Comparison of ENCODE assay signal across 1 cellular context in the genomic region with DNA sequence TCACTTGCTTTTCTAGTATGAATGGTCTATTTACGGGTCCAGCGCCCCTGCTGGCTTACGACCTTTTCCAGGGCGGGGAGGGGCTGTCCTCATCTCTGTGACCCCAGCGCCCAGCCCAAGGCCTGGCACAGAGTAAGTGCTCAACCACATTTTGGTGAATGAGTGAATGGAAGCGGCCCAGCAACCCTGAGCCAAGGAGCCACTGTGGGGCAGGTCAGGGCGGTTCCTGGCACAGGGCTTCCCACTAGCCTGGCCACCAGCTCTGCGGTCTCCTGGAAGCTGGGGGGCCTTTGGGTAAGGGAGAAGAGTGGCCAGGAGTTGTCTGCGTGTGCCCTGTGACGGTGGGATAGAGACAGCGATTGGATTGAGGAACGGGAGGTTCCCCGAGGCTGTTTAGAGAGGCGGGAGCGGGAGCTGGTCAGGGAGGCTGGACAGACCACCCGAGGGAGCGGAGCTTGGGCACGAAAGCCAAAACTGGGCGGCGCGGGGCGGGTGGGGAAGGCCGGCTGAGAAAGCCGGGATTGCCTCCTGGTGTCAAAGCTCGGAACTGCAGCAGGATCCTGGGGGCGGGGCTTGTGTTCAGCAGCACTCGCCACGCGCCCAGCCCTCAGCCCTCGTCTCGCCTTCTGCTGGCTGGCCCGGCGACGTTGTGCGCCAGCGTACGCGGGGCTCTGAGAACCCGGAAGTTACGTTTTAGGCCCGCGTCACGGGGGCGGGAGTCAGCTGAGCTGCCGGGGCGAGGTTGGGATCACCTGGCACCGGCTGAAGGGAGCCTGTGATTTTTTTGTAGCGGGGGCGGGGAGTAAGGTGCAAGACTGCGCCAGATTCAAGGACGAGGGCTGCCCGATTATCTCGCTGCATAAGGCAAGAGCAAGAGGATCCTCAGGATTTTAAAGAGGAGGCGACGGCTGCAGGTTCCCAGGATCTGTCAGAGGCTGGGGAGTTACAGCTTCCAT.
TF ChIP-seq lines count a peak whose summit lies in the region.

A gene with protein sequence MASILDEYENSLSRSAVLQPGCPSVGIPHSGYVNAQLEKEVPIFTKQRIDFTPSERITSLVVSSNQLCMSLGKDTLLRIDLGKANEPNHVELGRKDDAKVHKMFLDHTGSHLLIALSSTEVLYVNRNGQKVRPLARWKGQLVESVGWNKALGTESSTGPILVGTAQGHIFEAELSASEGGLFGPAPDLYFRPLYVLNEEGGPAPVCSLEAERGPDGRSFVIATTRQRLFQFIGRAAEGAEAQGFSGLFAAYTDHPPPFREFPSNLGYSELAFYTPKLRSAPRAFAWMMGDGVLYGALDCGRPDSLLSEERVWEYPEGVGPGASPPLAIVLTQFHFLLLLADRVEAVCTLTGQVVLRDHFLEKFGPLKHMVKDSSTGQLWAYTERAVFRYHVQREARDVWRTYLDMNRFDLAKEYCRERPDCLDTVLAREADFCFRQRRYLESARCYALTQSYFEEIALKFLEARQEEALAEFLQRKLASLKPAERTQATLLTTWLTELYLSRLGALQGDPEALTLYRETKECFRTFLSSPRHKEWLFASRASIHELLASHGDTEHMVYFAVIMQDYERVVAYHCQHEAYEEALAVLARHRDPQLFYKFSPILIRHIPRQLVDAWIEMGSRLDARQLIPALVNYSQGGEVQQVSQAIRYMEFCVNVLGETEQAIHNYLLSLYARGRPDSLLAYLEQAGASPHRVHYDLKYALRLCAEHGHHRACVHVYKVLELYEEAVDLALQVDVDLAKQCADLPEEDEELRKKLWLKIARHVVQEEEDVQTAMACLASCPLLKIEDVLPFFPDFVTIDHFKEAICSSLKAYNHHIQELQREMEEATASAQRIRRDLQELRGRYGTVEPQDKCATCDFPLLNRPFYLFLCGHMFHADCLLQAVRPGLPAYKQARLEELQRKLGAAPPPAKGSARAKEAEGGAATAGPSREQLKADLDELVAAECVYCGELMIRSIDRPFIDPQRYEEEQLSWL (plus strand): TSS at position 718 of the 956 bp plus-strand sequence. CDS start 319 bp downstream, outside the sequence.

TF ChIP-seq in K562, 482 proteins besides CTCF, POLR2A, EP300 and RAD21 (continued from another document and continues in another):
- TF ChIP-seq, protein P1, sequence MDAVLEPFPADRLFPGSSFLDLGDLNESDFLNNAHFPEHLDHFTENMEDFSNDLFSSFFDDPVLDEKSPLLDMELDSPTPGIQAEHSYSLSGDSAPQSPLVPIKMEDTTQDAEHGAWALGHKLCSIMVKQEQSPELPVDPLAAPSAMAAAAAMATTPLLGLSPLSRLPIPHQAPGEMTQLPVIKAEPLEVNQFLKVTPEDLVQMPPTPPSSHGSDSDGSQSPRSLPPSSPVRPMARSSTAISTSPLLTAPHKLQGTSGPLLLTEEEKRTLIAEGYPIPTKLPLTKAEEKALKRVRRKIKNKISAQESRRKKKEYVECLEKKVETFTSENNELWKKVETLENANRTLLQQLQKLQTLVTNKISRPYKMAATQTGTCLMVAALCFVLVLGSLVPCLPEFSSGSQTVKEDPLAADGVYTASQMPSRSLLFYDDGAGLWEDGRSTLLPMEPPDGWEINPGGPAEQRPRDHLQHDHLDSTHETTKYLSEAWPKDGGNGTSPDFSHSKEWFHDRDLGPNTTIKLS (IDR thresholded peaks at IDR 0.05; ENCODE audit: borderline replicate concordance, low read depth), result no peak; the same call in 1 of the 2 replicates
- TF ChIP-seq ZNF12 (CRISPR knock-in tag; IDR thresholded peaks at IDR 0.05), result 0 out of 2 replicates have a peak, but pooled peaks have one; percentile 32
- TF ChIP-seq, protein P2, sequence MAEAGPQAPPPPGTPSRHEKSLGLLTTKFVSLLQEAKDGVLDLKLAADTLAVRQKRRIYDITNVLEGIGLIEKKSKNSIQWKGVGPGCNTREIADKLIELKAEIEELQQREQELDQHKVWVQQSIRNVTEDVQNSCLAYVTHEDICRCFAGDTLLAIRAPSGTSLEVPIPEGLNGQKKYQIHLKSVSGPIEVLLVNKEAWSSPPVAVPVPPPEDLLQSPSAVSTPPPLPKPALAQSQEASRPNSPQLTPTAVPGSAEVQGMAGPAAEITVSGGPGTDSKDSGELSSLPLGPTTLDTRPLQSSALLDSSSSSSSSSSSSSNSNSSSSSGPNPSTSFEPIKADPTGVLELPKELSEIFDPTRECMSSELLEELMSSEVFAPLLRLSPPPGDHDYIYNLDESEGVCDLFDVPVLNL (CRISPR knock-in tag; IDR thresholded peaks at IDR 0.05; ENCODE audit: low read depth), result no peak; the same call in 1 of the 2 replicates
- TF ChIP-seq, protein P3, sequence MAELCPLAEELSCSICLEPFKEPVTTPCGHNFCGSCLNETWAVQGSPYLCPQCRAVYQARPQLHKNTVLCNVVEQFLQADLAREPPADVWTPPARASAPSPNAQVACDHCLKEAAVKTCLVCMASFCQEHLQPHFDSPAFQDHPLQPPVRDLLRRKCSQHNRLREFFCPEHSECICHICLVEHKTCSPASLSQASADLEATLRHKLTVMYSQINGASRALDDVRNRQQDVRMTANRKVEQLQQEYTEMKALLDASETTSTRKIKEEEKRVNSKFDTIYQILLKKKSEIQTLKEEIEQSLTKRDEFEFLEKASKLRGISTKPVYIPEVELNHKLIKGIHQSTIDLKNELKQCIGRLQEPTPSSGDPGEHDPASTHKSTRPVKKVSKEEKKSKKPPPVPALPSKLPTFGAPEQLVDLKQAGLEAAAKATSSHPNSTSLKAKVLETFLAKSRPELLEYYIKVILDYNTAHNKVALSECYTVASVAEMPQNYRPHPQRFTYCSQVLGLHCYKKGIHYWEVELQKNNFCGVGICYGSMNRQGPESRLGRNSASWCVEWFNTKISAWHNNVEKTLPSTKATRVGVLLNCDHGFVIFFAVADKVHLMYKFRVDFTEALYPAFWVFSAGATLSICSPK (IDR thresholded peaks at IDR 0.05; ENCODE audit: borderline replicate concordance), result no peak
- peak; percentile 84 for TF ChIP-seq RAD51 (IDR thresholded peaks at IDR 0.05; ENCODE audit: borderline replicate concordance, low read depth)
- TF ChIP-seq PML (IDR thresholded peaks at IDR 0.05; ENCODE audit: low read length), result no peak
- TF ChIP-seq SMARCC2 (IDR thresholded peaks at IDR 0.05; ENCODE audit: low read depth), result no peak
- no peak for TF ChIP-seq PRMT5 (CRISPR knock-in tag; IDR thresholded peaks at IDR 0.05)
- no peak for TF ChIP-seq RBM25 (IDR thresholded peaks at IDR 0.05; ENCODE audit: low read depth, low read length, severe bottlenecking)
- no peak for TF ChIP-seq ZNF263 (CRISPR knock-in tag; IDR thresholded peaks at IDR 0.05; ENCODE audit: borderline replicate concordance)
- TF ChIP-seq, protein P4, sequence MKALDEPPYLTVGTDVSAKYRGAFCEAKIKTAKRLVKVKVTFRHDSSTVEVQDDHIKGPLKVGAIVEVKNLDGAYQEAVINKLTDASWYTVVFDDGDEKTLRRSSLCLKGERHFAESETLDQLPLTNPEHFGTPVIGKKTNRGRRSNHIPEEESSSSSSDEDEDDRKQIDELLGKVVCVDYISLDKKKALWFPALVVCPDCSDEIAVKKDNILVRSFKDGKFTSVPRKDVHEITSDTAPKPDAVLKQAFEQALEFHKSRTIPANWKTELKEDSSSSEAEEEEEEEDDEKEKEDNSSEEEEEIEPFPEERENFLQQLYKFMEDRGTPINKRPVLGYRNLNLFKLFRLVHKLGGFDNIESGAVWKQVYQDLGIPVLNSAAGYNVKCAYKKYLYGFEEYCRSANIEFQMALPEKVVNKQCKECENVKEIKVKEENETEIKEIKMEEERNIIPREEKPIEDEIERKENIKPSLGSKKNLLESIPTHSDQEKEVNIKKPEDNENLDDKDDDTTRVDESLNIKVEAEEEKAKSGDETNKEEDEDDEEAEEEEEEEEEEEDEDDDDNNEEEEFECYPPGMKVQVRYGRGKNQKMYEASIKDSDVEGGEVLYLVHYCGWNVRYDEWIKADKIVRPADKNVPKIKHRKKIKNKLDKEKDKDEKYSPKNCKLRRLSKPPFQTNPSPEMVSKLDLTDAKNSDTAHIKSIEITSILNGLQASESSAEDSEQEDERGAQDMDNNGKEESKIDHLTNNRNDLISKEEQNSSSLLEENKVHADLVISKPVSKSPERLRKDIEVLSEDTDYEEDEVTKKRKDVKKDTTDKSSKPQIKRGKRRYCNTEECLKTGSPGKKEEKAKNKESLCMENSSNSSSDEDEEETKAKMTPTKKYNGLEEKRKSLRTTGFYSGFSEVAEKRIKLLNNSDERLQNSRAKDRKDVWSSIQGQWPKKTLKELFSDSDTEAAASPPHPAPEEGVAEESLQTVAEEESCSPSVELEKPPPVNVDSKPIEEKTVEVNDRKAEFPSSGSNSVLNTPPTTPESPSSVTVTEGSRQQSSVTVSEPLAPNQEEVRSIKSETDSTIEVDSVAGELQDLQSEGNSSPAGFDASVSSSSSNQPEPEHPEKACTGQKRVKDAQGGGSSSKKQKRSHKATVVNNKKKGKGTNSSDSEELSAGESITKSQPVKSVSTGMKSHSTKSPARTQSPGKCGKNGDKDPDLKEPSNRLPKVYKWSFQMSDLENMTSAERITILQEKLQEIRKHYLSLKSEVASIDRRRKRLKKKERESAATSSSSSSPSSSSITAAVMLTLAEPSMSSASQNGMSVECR (CRISPR knock-in tag; IDR thresholded peaks at IDR 0.05), result peak; percentile 88
- no peak for TF ChIP-seq FOXM1 (IDR thresholded peaks at IDR 0.05; ENCODE audit: low read depth)
- TF ChIP-seq FOXM1 (CRISPR knock-in tag; IDR thresholded peaks at IDR 0.05; ENCODE audit: low read depth), result no peak
- TF ChIP-seq TCFL5 (CRISPR knock-in tag; conservative IDR thresholded peaks at IDR 0.05), result no peak
- no peak for TF ChIP-seq MYBL2 (IDR thresholded peaks at IDR 0.05; ENCODE audit: low read depth)
- TF ChIP-seq MYBL2 (CRISPR knock-in tag; IDR thresholded peaks at IDR 0.05; ENCODE audit: borderline replicate concordance), result no peak
- no peak for TF ChIP-seq ZNF431 (CRISPR knock-in tag; IDR thresholded peaks at IDR 0.05)
- no peak for TF ChIP-seq ZNF79 (CRISPR knock-in tag; IDR thresholded peaks at IDR 0.05; ENCODE audit: low read depth)
- TF ChIP-seq, protein P5, sequence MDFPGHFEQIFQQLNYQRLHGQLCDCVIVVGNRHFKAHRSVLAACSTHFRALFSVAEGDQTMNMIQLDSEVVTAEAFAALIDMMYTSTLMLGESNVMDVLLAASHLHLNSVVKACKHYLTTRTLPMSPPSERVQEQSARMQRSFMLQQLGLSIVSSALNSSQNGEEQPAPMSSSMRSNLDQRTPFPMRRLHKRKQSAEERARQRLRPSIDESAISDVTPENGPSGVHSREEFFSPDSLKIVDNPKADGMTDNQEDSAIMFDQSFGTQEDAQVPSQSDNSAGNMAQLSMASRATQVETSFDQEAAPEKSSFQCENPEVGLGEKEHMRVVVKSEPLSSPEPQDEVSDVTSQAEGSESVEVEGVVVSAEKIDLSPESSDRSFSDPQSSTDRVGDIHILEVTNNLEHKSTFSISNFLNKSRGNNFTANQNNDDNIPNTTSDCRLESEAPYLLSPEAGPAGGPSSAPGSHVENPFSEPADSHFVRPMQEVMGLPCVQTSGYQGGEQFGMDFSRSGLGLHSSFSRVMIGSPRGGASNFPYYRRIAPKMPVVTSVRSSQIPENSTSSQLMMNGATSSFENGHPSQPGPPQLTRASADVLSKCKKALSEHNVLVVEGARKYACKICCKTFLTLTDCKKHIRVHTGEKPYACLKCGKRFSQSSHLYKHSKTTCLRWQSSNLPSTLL (IDR thresholded peaks at IDR 0.05), result no peak
- TF ChIP-seq SIX5 (IDR thresholded peaks at IDR 0.05; ENCODE audit: borderline replicate concordance in 1 of 2, insufficient read depth in 1 of 2, low read depth in 1 of 2, low read length in 2 of 2), result no peak
- TF ChIP-seq ZNF274 (IDR thresholded peaks at IDR 0.05; ENCODE audit: borderline replicate concordance, low read depth, low read length), result no peak
- no peak for TF ChIP-seq ZNF668 (CRISPR knock-in tag; IDR thresholded peaks at IDR 0.05)
- TF ChIP-seq PCBP1 (IDR thresholded peaks at IDR 0.05; ENCODE audit: low read depth, low read length, poor library complexity, severe bottlenecking), result no peak
- TF ChIP-seq HNRNPUL1 (IDR thresholded peaks at IDR 0.05; ENCODE audit: low read length), result no peak
- no peak for TF ChIP-seq ZNF589 (CRISPR knock-in tag; IDR thresholded peaks at IDR 0.05; ENCODE audit: low read depth)
- TF ChIP-seq CBX3 (IDR thresholded peaks at IDR 0.05; ENCODE audit: borderline replicate concordance in 1 of 2, low read length in 2 of 2), result no peak
- TF ChIP-seq, protein P6, sequence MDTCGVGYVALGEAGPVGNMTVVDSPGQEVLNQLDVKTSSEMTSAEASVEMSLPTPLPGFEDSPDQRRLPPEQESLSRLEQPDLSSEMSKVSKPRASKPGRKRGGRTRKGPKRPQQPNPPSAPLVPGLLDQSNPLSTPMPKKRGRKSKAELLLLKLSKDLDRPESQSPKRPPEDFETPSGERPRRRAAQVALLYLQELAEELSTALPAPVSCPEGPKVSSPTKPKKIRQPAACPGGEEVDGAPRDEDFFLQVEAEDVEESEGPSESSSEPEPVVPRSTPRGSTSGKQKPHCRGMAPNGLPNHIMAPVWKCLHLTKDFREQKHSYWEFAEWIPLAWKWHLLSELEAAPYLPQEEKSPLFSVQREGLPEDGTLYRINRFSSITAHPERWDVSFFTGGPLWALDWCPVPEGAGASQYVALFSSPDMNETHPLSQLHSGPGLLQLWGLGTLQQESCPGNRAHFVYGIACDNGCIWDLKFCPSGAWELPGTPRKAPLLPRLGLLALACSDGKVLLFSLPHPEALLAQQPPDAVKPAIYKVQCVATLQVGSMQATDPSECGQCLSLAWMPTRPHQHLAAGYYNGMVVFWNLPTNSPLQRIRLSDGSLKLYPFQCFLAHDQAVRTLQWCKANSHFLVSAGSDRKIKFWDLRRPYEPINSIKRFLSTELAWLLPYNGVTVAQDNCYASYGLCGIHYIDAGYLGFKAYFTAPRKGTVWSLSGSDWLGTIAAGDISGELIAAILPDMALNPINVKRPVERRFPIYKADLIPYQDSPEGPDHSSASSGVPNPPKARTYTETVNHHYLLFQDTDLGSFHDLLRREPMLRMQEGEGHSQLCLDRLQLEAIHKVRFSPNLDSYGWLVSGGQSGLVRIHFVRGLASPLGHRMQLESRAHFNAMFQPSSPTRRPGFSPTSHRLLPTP (IDR thresholded peaks at IDR 0.05; ENCODE audit: borderline replicate concordance, extremely low read depth, insufficient read length), result no peak
- TF ChIP-seq ZZZ3 (IDR thresholded peaks at IDR 0.05), result no peak
- TF ChIP-seq FOXK1 (CRISPR knock-in tag; IDR thresholded peaks at IDR 0.05; ENCODE audit: borderline replicate concordance), result no peak
- TF ChIP-seq ZNF445 (CRISPR knock-in tag; IDR thresholded peaks at IDR 0.05; ENCODE audit: low read depth), result no peak
- TF ChIP-seq RBM17 (IDR thresholded peaks at IDR 0.05; ENCODE audit: borderline replicate concordance, low read depth, low read length), result no peak
- TF ChIP-seq SMAD1 (IDR thresholded peaks at IDR 0.05; ENCODE audit: low read depth, low read length, partially characterized antibody), result no peak
- TF ChIP-seq ZKSCAN8 (CRISPR knock-in tag; IDR thresholded peaks at IDR 0.05), result no peak
- TF ChIP-seq POLR3G (IDR thresholded peaks at IDR 0.05; ENCODE audit: extremely low read depth, insufficient read length, insufficient replicate concordance), result no peak
- peak; percentile 92 for TF ChIP-seq ELF1 (tag; IDR thresholded peaks at IDR 0.05)
- no peak for TF ChIP-seq HMG20B (CRISPR knock-in tag; IDR thresholded peaks at IDR 0.05)
- no peak for TF ChIP-seq ZNF77 (CRISPR knock-in tag; IDR thresholded peaks at IDR 0.05)
- TF ChIP-seq, protein P7, sequence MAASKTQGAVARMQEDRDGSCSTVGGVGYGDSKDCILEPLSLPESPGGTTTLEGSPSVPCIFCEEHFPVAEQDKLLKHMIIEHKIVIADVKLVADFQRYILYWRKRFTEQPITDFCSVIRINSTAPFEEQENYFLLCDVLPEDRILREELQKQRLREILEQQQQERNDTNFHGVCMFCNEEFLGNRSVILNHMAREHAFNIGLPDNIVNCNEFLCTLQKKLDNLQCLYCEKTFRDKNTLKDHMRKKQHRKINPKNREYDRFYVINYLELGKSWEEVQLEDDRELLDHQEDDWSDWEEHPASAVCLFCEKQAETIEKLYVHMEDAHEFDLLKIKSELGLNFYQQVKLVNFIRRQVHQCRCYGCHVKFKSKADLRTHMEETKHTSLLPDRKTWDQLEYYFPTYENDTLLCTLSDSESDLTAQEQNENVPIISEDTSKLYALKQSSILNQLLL (CRISPR knock-in tag; IDR thresholded peaks at IDR 0.05; ENCODE audit: borderline replicate concordance), result no peak
